In genomic region chr21:28136687-28137086, GRCh38 we compare ENCODE assay signal across 17 cellular contexts.
DNase-seq lines count a peak whose midpoint lies in the region; ATAC-seq and TF ChIP-seq lines count a peak whose summit lies in the region.
"Had no signal": no experiment of that assay in that cellular context is flagged by ENCODE, and none has a peak within 500 bp of the region (broad histone marks: within the 10 kb centered on the region; RNA-seq: fewer than 3 reads in every experiment).

No MANE protein-coding gene starts in this region.

- H3K27me3 ChIP-seq in colonic mucosa, result no peaks in the 10 kb centered on the region
- H3K27me3 ChIP-seq: SJCRH30 had no signal

- 72 to 84% methylated on average over 2 of the region's 2 CpGs for WGBS in lower leg skin, 2 donors

- no peaks in the 10 kb centered on the region for H3K9me3 ChIP-seq in colonic mucosa

- H3K27ac ChIP-seq in VCaP (peak overlapping the region; percentile 42), colonic mucosa (no peak overlapping the region)
- H3K27ac ChIP-seq: SJCRH30 had no signal

- DNase-seq in EH (ENCODE audit: low read depth) (peak; percentile 86), LNCaP clone FGC (ENCODE audit: low read depth) (peak; percentile 81), lower leg skin (ENCODE audit: low spot score in 2 of 2) (no peak), colonic mucosa (no peak)
- DNase-seq: DMS53, KG1, NCI-H1417, NCI-H1930, NCI-H2171, NCI-H446 treated with DMSO at 0.1 percent for 48 hours, NCI-H774, RPMI8226, SJCRH30, SW 1271 had no signal

- H3K4me3 ChIP-seq in LNCaP clone FGC (ENCODE audit: low read depth, low read length) (no peak overlapping the region), lower leg skin (ENCODE audit: low read depth, poor library complexity, severe bottlenecking) (no peak overlapping the region), colonic mucosa (no peak overlapping the region)
- H3K4me3 ChIP-seq: SJCRH30 had no signal

- TF ChIP-seq CTCF in LNCaP clone FGC (IDR thresholded peaks at IDR 0.05; ENCODE audit: control insufficient read depth, extremely low read depth, insufficient read depth) (no peak), VCaP (conservative IDR thresholded peaks at IDR 0.05) (no peak), lower leg skin (IDR thresholded peaks at IDR 0.05) (no peak), colonic mucosa (IDR thresholded peaks at IDR 0.05) (no peak)

- intact Hi-C loops in lower leg skin (cut with DNase I; ENCODE audit: low total_unique reads), result no loop called here
- intact Hi-C loops in colonic mucosa (cut with DNase I), result no loop called here

- no peak for TF ChIP-seq POLR2A in lower leg skin (IDR thresholded peaks at IDR 0.05)

- H3K9ac ChIP-seq in colonic mucosa (ENCODE audit: low read depth in 2 of 2, low read length in 2 of 2), result no peak overlapping the region

- no peaks in the 10 kb centered on the region for H3K36me3 ChIP-seq in colonic mucosa
- H3K36me3 ChIP-seq: SJCRH30 had no signal

- ATAC-seq in GM18873 (IDR thresholded peaks at IDR 0.05; ENCODE audit: low FRiP score, unreplicated experiment) (no peak), GM21447 (IDR thresholded peaks at IDR 0.05; ENCODE audit: unreplicated experiment) (no peak)

- H3K4me1 ChIP-seq in colonic mucosa, result no peaks in the 10 kb centered on the region

Comparison
In these comparisons a context has a peak if more than half of its experiments do, and no peak if none do; other contexts are left out.
1. DNase-seq: peak in EH (single experiment) and LNCaP clone FGC (single experiment); none in lower leg skin (0 of 2) and colonic mucosa (single experiment).